8 cellular contexts compared by ENCODE assay signal in the genomic region with DNA sequence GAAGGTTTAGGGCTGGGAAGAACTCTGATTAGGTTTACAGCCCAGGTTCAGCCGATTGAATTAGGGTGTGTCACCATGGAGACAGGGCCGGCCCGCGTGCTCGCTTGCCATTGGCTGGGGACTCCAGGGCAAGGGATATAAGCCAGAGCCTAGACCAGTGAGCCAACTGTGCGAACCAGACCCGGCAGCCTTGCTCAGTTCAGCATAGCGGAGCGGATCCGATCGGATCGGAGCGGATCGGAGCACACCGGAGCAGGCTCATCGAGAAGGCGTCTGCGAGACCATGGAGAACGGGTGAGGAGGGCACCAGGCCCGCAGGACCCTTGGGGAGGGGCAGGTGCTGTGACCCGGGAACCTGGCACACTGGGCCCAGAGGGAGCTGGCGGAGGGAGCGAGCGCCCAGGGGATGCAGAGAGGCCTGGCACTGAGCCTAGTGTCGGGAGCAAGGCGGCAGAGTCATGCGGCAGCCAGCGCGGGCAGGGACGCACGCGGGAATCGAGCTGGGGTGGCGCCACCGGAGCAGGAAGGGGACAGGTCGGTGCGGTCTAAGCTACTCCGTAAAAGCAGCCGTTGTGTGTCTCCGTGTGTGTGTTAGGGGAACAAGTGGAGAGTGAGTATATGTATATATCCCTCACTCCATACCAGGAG.
DNase-seq lines count a peak whose midpoint lies in the region; ATAC-seq lines count a peak whose summit lies in the region.

A gene (plus strand): TSS at position 165 of the 648 bp plus-strand sequence. CDS start 119 bp downstream, at position 284.

- DNase-seq in AG20443 (ENCODE audit: low spot score) = peak; percentile 97
- peak; percentile 87 to 96 for DNase-seq in NCI-H446 (lab: John Stamatoyannopoulos, UW)
- peak; percentile 74 for DNase-seq in activated CD4-positive, CD25-positive, alpha-beta regulatory T cell treated with anti-CD3 and anti-CD28 coated beads, Interleukin-2, amount 50 U/mL, for 16 hours (ENCODE audit: low read depth, low spot score)
- peak; percentile 87 for DNase-seq in central memory CD4-positive, alpha-beta T cell
- DNase-seq in islet precursor cell = peak; percentile 96
- peak; percentile 83 to 87 (median 85) for DNase-seq in stimulated activated CD4-positive, alpha-beta T cell treated with anti-CD3 and anti-CD28 coated beads, Interleukin-12 subunit alpha, Interleukin-12 subunit beta, amount 100 ng/mL, for 48 hours (ENCODE audit: low read depth in 2 of 3, low spot score in 1 of 3)

- ATAC-seq in GM19043 (IDR thresholded peaks at IDR 0.05; ENCODE audit: low read depth, unreplicated experiment) (peak; percentile 91), HG03354 (IDR thresholded peaks at IDR 0.05; ENCODE audit: poor library complexity, severe bottlenecking, unreplicated experiment) (peak; percentile 94)

Comparison
In these comparisons a context has a peak if more than half of its experiments do, and no peak if none do; other contexts are left out.
1. Peak in every context shown above with its lines: DNase-seq and ATAC-seq.